ENCODE assay signal across 39 cellular contexts in genomic region chr4:109981936-109982335, GRCh38.
"Had no signal": no experiment of that assay in that cellular context is flagged by ENCODE, and none has a peak within 500 bp of the region (broad histone marks: within the 10 kb centered on the region; RNA-seq: fewer than 3 reads in every experiment).

No MANE protein-coding gene starts in this region.

- DNase-seq: activated effector memory CD4-positive, alpha-beta T cell treated with anti-CD3 and anti-CD28 coated beads, Interleukin-2, amount 50 U/mL, for 16 hours; activated effector memory CD4-positive, alpha-beta T cell treated with Interleukin-2 at 50 U/mL for 16 hours; activated gamma-delta T cell; activated gamma-delta T cell treated with Interleukin-2 at 50 U/mL for 16 hours; activated naive CD4-positive, alpha-beta T cell; activated naive CD4-positive, alpha-beta T cell treated with anti-CD3 and anti-CD28 coated beads for 36 hours; activated naive CD4-positive, alpha-beta T cell treated with anti-CD3 and anti-CD28 coated beads, Interleukin-2, amount 10 ng/mL, durations not matched to agents 7 days and 5 days; activated naive CD4-positive, alpha-beta T cell treated with anti-CD3 and anti-CD28 coated beads, Interleukin-2, amount 50 U/mL, for 16 hours; activated naive CD4-positive, alpha-beta T cell treated with Interleukin-2 at 50 U/mL for 16 hours; activated naive CD8-positive, alpha-beta T cell treated with anti-CD3 and anti-CD28 coated beads for 36 hours; activated naive CD8-positive, alpha-beta T cell treated with anti-CD3 and anti-CD28 coated beads, Interleukin-2, amount 10 ng/mL, durations not matched to agents 7 days and 5 days; activated naive CD8-positive, alpha-beta T cell treated with anti-CD3 and anti-CD28 coated beads, Interleukin-2, amount 50 U/mL, for 24 hours; activated T-cell treated with anti-CD3 and anti-CD28 coated beads, Interleukin-2, amount 50 U/mL, for 1 hour; activated T-cell treated with anti-CD3 and anti-CD28 coated beads, Interleukin-2, amount 50 U/mL, for 24 hours; activated T-cell treated with anti-CD3 and anti-CD28 coated beads, Interleukin-2, amount 50 U/mL, for 4 hours; activated T-cell treated with anti-CD3 and anti-CD28 coated beads, Interleukin-2, amount 50 U/mL, for 48 hours; activated T-cell treated with anti-CD3 and anti-CD28 coated beads, Interleukin-2, amount 50 U/mL, for 72 hours; adrenal gland; amniotic stem cell; amygdala; anterior cingulate cortex; aorta; body of pancreas; brain microvascular endothelial cell; caudate nucleus; central memory CD4-positive, alpha-beta T cell; cerebellar nuclear complex had no signal

- H3K4me1 Mint-ChIP-seq: activated naive CD4-positive, alpha-beta T cell treated with anti-CD3 and anti-CD28 coated beads, Interleukin-2, amount 10 ng/mL, durations not matched to agents 7 days and 5 days; activated naive CD4-positive, alpha-beta T cell treated with anti-CD3 and anti-CD28 coated beads, Interleukin-2, amount 50 U/mL, for 24 hours; activated naive CD8-positive, alpha-beta T cell treated with anti-CD3 and anti-CD28 coated beads for 36 hours; activated naive CD8-positive, alpha-beta T cell treated with anti-CD3 and anti-CD28 coated beads, Interleukin-2, amount 10 ng/mL, durations not matched to agents 7 days and 5 days; activated naive CD8-positive, alpha-beta T cell treated with anti-CD3 and anti-CD28 coated beads, Interleukin-2, amount 50 U/mL, for 24 hours; activated T-helper 17 cell treated with anti-CD3 and anti-CD28 coated beads, Interleukin-2, amount 50 U/mL, for 72 hours; central memory CD8-positive, alpha-beta T cell had no signal

- H3K9me3 Mint-ChIP-seq: activated naive CD4-positive, alpha-beta T cell treated with anti-CD3 and anti-CD28 coated beads for 36 hours; activated naive CD4-positive, alpha-beta T cell treated with anti-CD3 and anti-CD28 coated beads, Interleukin-2, amount 10 ng/mL, durations not matched to agents 7 days and 5 days; activated naive CD4-positive, alpha-beta T cell treated with anti-CD3 and anti-CD28 coated beads, Interleukin-2, amount 50 U/mL, for 24 hours; activated naive CD4-positive, alpha-beta T cell treated with anti-CD3 and anti-CD28 coated beads, Interleukin-2, amount 50 U/mL, for 72 hours; activated naive CD8-positive, alpha-beta T cell treated with anti-CD3 and anti-CD28 coated beads for 36 hours; activated naive CD8-positive, alpha-beta T cell treated with anti-CD3 and anti-CD28 coated beads, Interleukin-2, amount 10 ng/mL, durations not matched to agents 7 days and 5 days; activated naive CD8-positive, alpha-beta T cell treated with anti-CD3 and anti-CD28 coated beads, Interleukin-2, amount 50 U/mL, for 24 hours; activated T-cell treated with anti-CD3 and anti-CD28 coated beads, Interleukin-2, amount 50 U/mL, for 24 hours; activated T-cell treated with anti-CD3 and anti-CD28 coated beads, Interleukin-2, amount 50 U/mL, for 4 hours; activated T-cell treated with anti-CD3 and anti-CD28 coated beads, Interleukin-2, amount 50 U/mL, for 72 hours; activated T-helper 1 cell treated with anti-CD3 and anti-CD28 coated beads, Interleukin-12 subunit alpha, Interleukin-12 subunit beta, Interleukin-2, Interleukin-4 antibody, amounts not matched to agents 30 ng/mL and 10 ng/mL and 1 ng/mL, durations not matched to agents 14 hours and 24 hours and 36 hours; activated T-helper 17 cell treated with anti-CD3 and anti-CD28 coated beads, Interleukin-2, amount 50 U/mL, for 72 hours; activated T-helper 2 cell treated with anti-CD3 and anti-CD28 coated beads, Interferon-gamma antibody, Interleukin-2, Interleukin-4, amounts not matched to agents 10 μg/mL and 5 μg/mL and 100 μg/mL, durations not matched to agents 14 hours and 24 hours and 36 hours; brain; central memory CD8-positive, alpha-beta T cell had no signal

- H3K27ac ChIP-seq: adrenal gland, ascending aorta, body of pancreas, brain microvascular endothelial cell, breast epithelium, cardiac muscle cell had no signal

- FAIRE-seq: bronchial epithelial cell had no signal

- H3K9me3 ChIP-seq: adrenal gland, ascending aorta, body of pancreas, breast epithelium had no signal

- H3K27ac Mint-ChIP-seq: activated naive CD4-positive, alpha-beta T cell treated with anti-CD3 and anti-CD28 coated beads for 36 hours; activated naive CD4-positive, alpha-beta T cell treated with anti-CD3 and anti-CD28 coated beads, Interleukin-2, amount 10 ng/mL, durations not matched to agents 7 days and 5 days; activated naive CD4-positive, alpha-beta T cell treated with anti-CD3 and anti-CD28 coated beads, Interleukin-2, amount 50 U/mL, for 24 hours; activated naive CD4-positive, alpha-beta T cell treated with anti-CD3 and anti-CD28 coated beads, Interleukin-2, amount 50 U/mL, for 72 hours; activated naive CD8-positive, alpha-beta T cell; activated naive CD8-positive, alpha-beta T cell treated with anti-CD3 and anti-CD28 coated beads for 36 hours; activated naive CD8-positive, alpha-beta T cell treated with anti-CD3 and anti-CD28 coated beads, Interleukin-2, amount 10 ng/mL, durations not matched to agents 7 days and 5 days; activated naive CD8-positive, alpha-beta T cell treated with anti-CD3 and anti-CD28 coated beads, Interleukin-2, amount 50 U/mL, for 24 hours; activated T-cell treated with anti-CD3 and anti-CD28 coated beads, Interleukin-2, amount 50 U/mL, for 24 hours; activated T-cell treated with anti-CD3 and anti-CD28 coated beads, Interleukin-2, amount 50 U/mL, for 72 hours; activated T-helper 1 cell treated with anti-CD3 and anti-CD28 coated beads, Interleukin-12 subunit alpha, Interleukin-12 subunit beta, Interleukin-2, Interleukin-4 antibody, amounts not matched to agents 30 ng/mL and 10 ng/mL and 1 ng/mL, durations not matched to agents 14 hours and 24 hours and 36 hours; activated T-helper 17 cell treated with anti-CD3 and anti-CD28 coated beads, Interleukin-2, amount 50 U/mL, for 72 hours; activated T-helper 2 cell treated with anti-CD3 and anti-CD28 coated beads, Interferon-gamma antibody, Interleukin-2, Interleukin-4, amounts not matched to agents 10 μg/mL and 5 μg/mL and 100 μg/mL, durations not matched to agents 14 hours and 24 hours and 36 hours; brain had no signal

- H3K27me3 ChIP-seq: adrenal gland, ascending aorta, body of pancreas, brain microvascular endothelial cell, breast epithelium, cardiac muscle cell had no signal

- ATAC-seq: activated naive CD4-positive, alpha-beta T cell treated with anti-CD3 and anti-CD28 coated beads, Interleukin-2, amount 50 U/mL, for 72 hours; activated naive CD8-positive, alpha-beta T cell treated with anti-CD3 and anti-CD28 coated beads, Interleukin-2, amount 50 U/mL, for 24 hours; activated T-cell treated with anti-CD3 and anti-CD28 coated beads, Interleukin-2, amount 50 U/mL, for 4 hours; activated T-cell treated with anti-CD3 and anti-CD28 coated beads, Interleukin-2, amount 50 U/mL, for 72 hours; activated T-helper 17 cell treated with anti-CD3 and anti-CD28 coated beads, Interleukin-2, amount 50 U/mL, for 72 hours; body of pancreas had no signal

- H3K4me1 ChIP-seq: adrenal gland, ascending aorta, body of pancreas, breast epithelium had no signal

- H3K4me3 ChIP-seq: adrenal gland, ascending aorta, body of pancreas, breast epithelium, cardiac muscle cell had no signal

- H3K36me3 Mint-ChIP-seq: activated naive CD4-positive, alpha-beta T cell treated with anti-CD3 and anti-CD28 coated beads, Interleukin-2, amount 10 ng/mL, durations not matched to agents 7 days and 5 days; activated naive CD4-positive, alpha-beta T cell treated with anti-CD3 and anti-CD28 coated beads, Interleukin-2, amount 50 U/mL, for 24 hours; activated naive CD4-positive, alpha-beta T cell treated with anti-CD3 and anti-CD28 coated beads, Interleukin-2, amount 50 U/mL, for 72 hours; activated naive CD8-positive, alpha-beta T cell; activated naive CD8-positive, alpha-beta T cell treated with anti-CD3 and anti-CD28 coated beads for 36 hours; activated naive CD8-positive, alpha-beta T cell treated with anti-CD3 and anti-CD28 coated beads, Interleukin-2, amount 10 ng/mL, durations not matched to agents 7 days and 5 days; brain had no signal

- H3K27me3 Mint-ChIP-seq: brain had no signal

- H3K36me3 ChIP-seq: adrenal gland, ascending aorta, brain microvascular endothelial cell, breast epithelium, cardiac muscle cell had no signal

- H3K4me3 Mint-ChIP-seq: activated naive CD4-positive, alpha-beta T cell treated with anti-CD3 and anti-CD28 coated beads for 36 hours; activated naive CD4-positive, alpha-beta T cell treated with anti-CD3 and anti-CD28 coated beads, Interleukin-2, amount 10 ng/mL, durations not matched to agents 7 days and 5 days; activated naive CD4-positive, alpha-beta T cell treated with anti-CD3 and anti-CD28 coated beads, Interleukin-2, amount 50 U/mL, for 24 hours; activated naive CD8-positive, alpha-beta T cell; activated naive CD8-positive, alpha-beta T cell treated with anti-CD3 and anti-CD28 coated beads for 36 hours; activated naive CD8-positive, alpha-beta T cell treated with anti-CD3 and anti-CD28 coated beads, Interleukin-2, amount 10 ng/mL, durations not matched to agents 7 days and 5 days; activated naive CD8-positive, alpha-beta T cell treated with anti-CD3 and anti-CD28 coated beads, Interleukin-2, amount 50 U/mL, for 24 hours; activated T-cell treated with anti-CD3 and anti-CD28 coated beads, Interleukin-2, amount 50 U/mL, for 24 hours; activated T-cell treated with anti-CD3 and anti-CD28 coated beads, Interleukin-2, amount 50 U/mL, for 4 hours; activated T-cell treated with anti-CD3 and anti-CD28 coated beads, Interleukin-2, amount 50 U/mL, for 72 hours; activated T-helper 1 cell treated with anti-CD3 and anti-CD28 coated beads, Interleukin-12 subunit alpha, Interleukin-12 subunit beta, Interleukin-2, Interleukin-4 antibody, amounts not matched to agents 30 ng/mL and 10 ng/mL and 1 ng/mL, durations not matched to agents 14 hours and 24 hours and 36 hours; activated T-helper 17 cell treated with anti-CD3 and anti-CD28 coated beads, Interleukin-2, amount 50 U/mL, for 72 hours; brain; central memory CD8-positive, alpha-beta T cell had no signal
